ENCODE assay signal across 14 cellular contexts in genomic region chr3:48543271-48543866, GRCh38. TPM values are rescaled to one million over a fixed set of nuclear protein-coding genes. Genes with fewer than 3 reads are reported as not detected.
DNase-seq lines count a peak whose midpoint lies in the region; ATAC-seq and TF ChIP-seq lines count a peak whose summit lies in the region.
"Had no signal": no experiment of that assay in that cellular context is flagged by ENCODE, and none has a peak within 500 bp of the region (broad histone marks: within the 10 kb centered on the region; RNA-seq: fewer than 3 reads in every experiment).

No MANE protein-coding gene starts in this region.

- peak overlapping the region; percentile 8 to 86 for H3K27ac Mint-ChIP-seq in stimulated activated naive CD8-positive, alpha-beta T cell treated with anti-CD3 and anti-CD28 coated beads, Interleukin-15, amount 100 ng/mL, for 72 hours
- H3K27ac Mint-ChIP-seq: activated CD4-positive, alpha-beta memory T cell treated with anti-CD3 and anti-CD28 coated beads, Interleukin-2, amount 10 ng/mL, durations not matched to agents 7 days and 5 days; T-helper 2 cell treated with Interferon-gamma antibody and Interleukin-4, amounts not matched to agents 5 μg/mL and 100 μg/mL, for 36 hours had no signal

- no peak for DNase-seq in stimulated activated naive CD8-positive, alpha-beta T cell treated with anti-CD3 and anti-CD28 coated beads, Interleukin-15, amount 100 ng/mL, for 72 hours
- no peak for DNase-seq in stimulated activated naive CD8-positive, alpha-beta T cell treated with anti-CD3 and anti-CD28 coated beads, Interleukin-15, Interleukin-2, amounts not matched to agents 100 U/mL and 50 U/mL, for 24 hours
- no peak for DNase-seq in lung (ENCODE audit: low spot score)
- DNase-seq in globus pallidus (ENCODE audit: low spot score), result no peak
- no peak for DNase-seq in spleen
- DNase-seq in ureter (ENCODE audit: low spot score), result no peak
- no peak for DNase-seq in foreskin keratinocyte
- DNase-seq: activated CD4-positive, alpha-beta memory T cell treated with anti-CD3 and anti-CD28 coated beads, Interleukin-2, amount 10 ng/mL, durations not matched to agents 7 days and 5 days; activated effector memory CD4-positive, alpha-beta T cell treated with anti-CD3 and anti-CD28 coated beads, Interleukin-2, amount 50 U/mL, for 16 hours; NCI-H2227 treated with DMSO at 0.1 percent for 48 hours; stimulated activated CD4-positive, alpha-beta T cell treated with anti-CD3 and anti-CD28 coated beads, Interleukin-15, amount 100 ng/mL, for 24 hours; transverse colon had no signal

- intact Hi-C loops in spleen (cut with DNase I; ENCODE audit: low total_unique reads), result no loop called here

- H3K27me3 ChIP-seq in lung (ENCODE audit: control insufficient read depth, insufficient read depth) (no peaks in the 10 kb centered on the region), spleen (replicated peaks in 1 of 7) (no peaks in the 10 kb centered on the region), foreskin keratinocyte (no peaks in the 10 kb centered on the region)
- H3K27me3 ChIP-seq: transverse colon had no signal

- peak overlapping the region; percentile 63 for H3K27ac ChIP-seq in VCaP
- H3K27ac ChIP-seq in lung (ENCODE audit: low read depth in 1 of 2, low read length in 1 of 2), result peak overlapping the region in 1 of 2 donors; percentile 28
- H3K27ac ChIP-seq in spleen, result peak overlapping the region in 4 of 8 donors; percentile 22 to 72 (median 48)
- no peak overlapping the region for H3K27ac ChIP-seq in foreskin keratinocyte
- H3K27ac ChIP-seq: transverse colon had no signal

- ATAC-seq in stimulated activated naive CD8-positive, alpha-beta T cell treated with anti-CD3 and anti-CD28 coated beads, Interleukin-15, amount 100 ng/mL, for 72 hours, result no peak
- no peak for ATAC-seq in stimulated activated naive CD8-positive, alpha-beta T cell treated with anti-CD3 and anti-CD28 coated beads, Interleukin-15, Interleukin-2, amounts not matched to agents 100 U/mL and 50 U/mL, for 24 hours
- peak; percentile 69 for ATAC-seq in lung (ENCODE audit: insufficient read depth, low FRiP score)
- no peak for ATAC-seq in foreskin keratinocyte

- no peaks in the 10 kb centered on the region for H3K9me3 Mint-ChIP-seq in stimulated activated naive CD8-positive, alpha-beta T cell treated with anti-CD3 and anti-CD28 coated beads, Interleukin-15, amount 100 ng/mL, for 72 hours
- H3K9me3 Mint-ChIP-seq: activated CD4-positive, alpha-beta memory T cell treated with anti-CD3 and anti-CD28 coated beads, Interleukin-2, amount 10 ng/mL, durations not matched to agents 7 days and 5 days; T-helper 2 cell treated with Interferon-gamma antibody and Interleukin-4, amounts not matched to agents 5 μg/mL and 100 μg/mL, for 36 hours had no signal

- H3K4me3 Mint-ChIP-seq in stimulated activated naive CD8-positive, alpha-beta T cell treated with anti-CD3 and anti-CD28 coated beads, Interleukin-15, amount 100 ng/mL, for 72 hours, result no peak overlapping the region
- H3K4me3 Mint-ChIP-seq: activated CD4-positive, alpha-beta memory T cell treated with anti-CD3 and anti-CD28 coated beads, Interleukin-2, amount 10 ng/mL, durations not matched to agents 7 days and 5 days; T-helper 2 cell treated with Interferon-gamma antibody and Interleukin-4, amounts not matched to agents 5 μg/mL and 100 μg/mL, for 36 hours had no signal

- H3K27me3 Mint-ChIP-seq in stimulated activated naive CD8-positive, alpha-beta T cell treated with anti-CD3 and anti-CD28 coated beads, Interleukin-15, amount 100 ng/mL, for 72 hours, result no peaks in the 10 kb centered on the region
- H3K27me3 Mint-ChIP-seq: activated CD4-positive, alpha-beta memory T cell treated with anti-CD3 and anti-CD28 coated beads, Interleukin-2, amount 10 ng/mL, durations not matched to agents 7 days and 5 days had no signal

- no peaks in the 10 kb centered on the region for H3K4me1 Mint-ChIP-seq in stimulated activated naive CD8-positive, alpha-beta T cell treated with anti-CD3 and anti-CD28 coated beads, Interleukin-15, amount 100 ng/mL, for 72 hours

- peaks cover 0 to 1% of the 10 kb centered on the region in 2 donors for H3K36me3 ChIP-seq in lung (ENCODE audit: control insufficient read depth in 2 of 2, insufficient read depth in 2 of 2, low read length in 2 of 2)
- H3K36me3 ChIP-seq in spleen, result peaks cover 0 to 71% (median 0%) of the 10 kb centered on the region in 6 donors
- H3K36me3 ChIP-seq: transverse colon had no signal

- H3K9me3 ChIP-seq in lung (ENCODE audit: control insufficient read depth in 2 of 2, insufficient read depth in 1 of 2, low read length in 1 of 2), result no peaks in the 10 kb centered on the region
- H3K9me3 ChIP-seq in spleen, result no peaks in the 10 kb centered on the region
- H3K9me3 ChIP-seq: transverse colon had no signal

- H3K4me1 ChIP-seq in lung (ENCODE audit: control insufficient read depth in 2 of 2, insufficient read depth in 2 of 2, low read length in 2 of 2), result no peaks in the 10 kb centered on the region
- peaks cover 0 to 23% (median 11%) of the 10 kb centered on the region in 6 donors for H3K4me1 ChIP-seq in spleen
- no peaks in the 10 kb centered on the region for H3K4me1 ChIP-seq in foreskin keratinocyte
- H3K4me1 ChIP-seq: transverse colon had no signal

- no peak for TF ChIP-seq POLR2A in spleen (IDR thresholded peaks at IDR 0.05)

- TF ChIP-seq CTCF in VCaP (conservative IDR thresholded peaks at IDR 0.05), result no peak
- TF ChIP-seq CTCF in lung (IDR thresholded peaks at IDR 0.05; ENCODE audit: control extremely low read depth, extremely low read depth), result no peak
- TF ChIP-seq CTCF in spleen (IDR thresholded peaks at IDR 0.05 in 8 of 11, conservative IDR thresholded peaks at IDR 0.05 in 3 of 11), result no peak
- TF ChIP-seq CTCF in foreskin keratinocyte (conservative IDR thresholded peaks at IDR 0.05), result no peak

- H3K4me3 ChIP-seq in lung, result no peak overlapping the region
- H3K4me3 ChIP-seq in spleen, result no peak overlapping the region
- H3K4me3 ChIP-seq: transverse colon had no signal

- WGBS in lung, 2 donors, result 13 to 49% methylated on average over 9 of the region's 9 CpGs
- WGBS in spleen, 5 donors, result 22 to 32% (median 26%) methylated on average over 8 to 9 of the region's 9 CpGs

RNA-seq across cellular contexts. Expression of gene PFKFB4, which starts 13.2 kb away (rescaled TPM):
- 10 to 100 TPM in 1 of 2 donors, 1 to 10 TPM in 1; 9.4 to 14.8 TPM for total RNA-seq in lung
- polyA plus RNA-seq in lung, result 10 to 100 TPM in 1 of 2 donors, 1 to 10 TPM in 1; 3.6 to 15.9 TPM
- total RNA-seq in spleen, result 10 to 100 TPM; 11.0 to 43.1 (median 22.8) TPM
- 1 to 10 TPM; 2.0 to 4.8 (median 3.8) TPM for polyA plus RNA-seq in spleen
- 7.4 TPM for total RNA-seq in ureter
- total RNA-seq in foreskin keratinocyte, result 22.9 and 53.4 TPM in 2 replicates
- 13.7 and 25.1 TPM in 2 replicates for polyA plus RNA-seq in foreskin keratinocyte

RNA-seq across cellular contexts. Expression of gene UCN2, which starts 20.2 kb away (rescaled TPM):
- under 1 TPM in 1 of 2 donors, not detected in 1; 0.18 TPM for total RNA-seq in lung
- polyA plus RNA-seq in lung, result under 1 TPM; 0.07 to 0.16 TPM
- under 1 TPM in 5 of 7 donors, not detected in 2; 0.20 to 0.60 (median 0.51) TPM for total RNA-seq in spleen
- polyA plus RNA-seq in spleen, result under 1 TPM; 0.21 to 0.61 (median 0.45) TPM
- 1.5 TPM for total RNA-seq in ureter
- total RNA-seq in foreskin keratinocyte, result 18.8 and 35.4 TPM in 2 replicates
- polyA plus RNA-seq in foreskin keratinocyte, result 18.9 and 26.5 TPM in 2 replicates
- total RNA-seq: activated CD4-positive, alpha-beta memory T cell treated with anti-CD3 and anti-CD28 coated beads, Interleukin-2, amount 10 ng/mL, durations not matched to agents 7 days and 5 days; transverse colon had no signal

RNA-seq across cellular contexts. Expression of gene SHISA5, which starts 39.4 kb away (rescaled TPM):
- total RNA-seq in lung (100 to 1,000 TPM in 1 of 2 donors, 10 to 100 TPM in 1; 70.5 to 184 TPM), spleen (100 to 1,000 TPM; 154 to 227 (median 182) TPM), ureter (294 TPM), foreskin keratinocyte (262 and 284 TPM in 2 replicates)
- polyA plus RNA-seq in lung (100 to 1,000 TPM in 1 of 2 donors, 10 to 100 TPM in 1; 87.2 to 176 TPM), spleen (100 to 1,000 TPM in 1 of 3 donors, 10 to 100 TPM in 2; 80.2 to 132 (median 85.6) TPM), foreskin keratinocyte (280 TPM in 2 replicates)

RNA-seq across cellular contexts. Expression of gene COL7A1, which starts 51.8 kb away (rescaled TPM):
- 10 to 100 TPM in 1 of 2 donors, 1 to 10 TPM in 1; 8.9 to 18.7 TPM for total RNA-seq in lung
- polyA plus RNA-seq in lung, result 1 to 10 TPM; 4.3 to 8.2 TPM
- 10 to 100 TPM in 5 of 7 donors, 1 to 10 TPM in 2; 8.6 to 33.7 (median 13.5) TPM for total RNA-seq in spleen
- polyA plus RNA-seq in spleen, result 100 to 1,000 TPM in 2 of 3 donors, 10 to 100 TPM in 1; 39.7 to 144 (median 110) TPM
- 62.9 TPM for total RNA-seq in ureter
- 306 and 607 TPM in 2 replicates for total RNA-seq in foreskin keratinocyte
- 306 and 665 TPM in 2 replicates for polyA plus RNA-seq in foreskin keratinocyte
